7 cellular contexts compared by ENCODE assay signal in genomic region chr2:156340818-156341481, GRCh38. TPM values are rescaled to one million over a fixed set of nuclear protein-coding genes. Genes with fewer than 3 reads are reported as not detected.
DNase-seq lines count a peak whose midpoint lies in the region; ATAC-seq, FAIRE-seq and TF ChIP-seq lines count a peak whose summit lies in the region.

No MANE protein-coding gene starts in this region.

- peak overlapping the region; percentile 85 for H3K4me2 ChIP-seq in HCT116 (ENCODE audit: low read length)
- peak overlapping the region; percentile 100 for H3K4me2 ChIP-seq in keratinocyte (ENCODE audit: control insufficient read depth, extremely low read depth, insufficient read depth, low read depth, low read length)

- H3K27me3 Mint-ChIP-seq in stimulated activated naive B cell treated with anti-CD40 and anti-IgM and Interleukin-4, amounts not matched to agents 10 μg/mL and 1 μg/mL and 100 μg/mL, for 72 hours = no peaks in the 10 kb centered on the region

- no peaks in the 10 kb centered on the region for H3K9me1 ChIP-seq in keratinocyte (ENCODE audit: control insufficient read depth, extremely low read depth, insufficient read depth, low read length)

- dilution Hi-C loops in keratinocyte (cut with MboI; ENCODE audit: extremely low pct_ligation_motif_present, low sequenced_read_pairs) = no loop called here

- no peaks in the 10 kb centered on the region for H4K20me1 ChIP-seq in HCT116 (ENCODE audit: insufficient read depth)
- no peaks in the 10 kb centered on the region for H4K20me1 ChIP-seq in keratinocyte (ENCODE audit: control insufficient read depth, extremely low read depth, insufficient read depth, low read length)

- H3K9me3 ChIP-seq in HCT116 (ENCODE audit: control insufficient read depth in 1 of 2, insufficient read depth in 1 of 2, low read depth in 1 of 2, low read length in 2 of 2) (no peaks in the 10 kb centered on the region), ascending aorta (no peaks in the 10 kb centered on the region), keratinocyte (ENCODE audit: control insufficient read depth, low read depth, low read length) (no peaks in the 10 kb centered on the region)

- peak; percentile 75 for DNase-seq in GM12865 (ENCODE audit: low read depth)
- no peak for DNase-seq in HCT116 (ENCODE audit: low read depth, low spot score)
- peak; percentile 64 for DNase-seq in NCI-H774 (lab: John Stamatoyannopoulos, UW)
- DNase-seq in ascending aorta (ENCODE audit: low spot score in 2 of 2) = peak in 1 of 2 donors; percentile 67
- DNase-seq in keratinocyte (ENCODE audit: low read depth, low spot score) = no peak
- no peak for DNase-seq in stimulated activated naive B cell treated with anti-CD40 and anti-IgM and Interleukin-4, amounts not matched to agents 10 μg/mL and 1 μg/mL and 100 μg/mL, for 72 hours
- no peak for DNase-seq in middle frontal gyrus (ENCODE audit: extremely low spot score, low spot score)

- RAD21 ChIA-PET in HCT116 (lab: Charles Lee; ENCODE audit: low non-redundant PET in 1 of 2, low total read pairs in 2 of 2, uncharacterized antibody in 2 of 2, unreplicated experiment in 2 of 2) = interaction anchor here in 1 of 2 experiments (0.7 kb wide), 1 partner anchor 59 kb away, joined by 4 read pairs; no protein-coding TSS in a partner anchor

- peak overlapping the region; percentile 99 for H3K27ac ChIP-seq in HCT116 (ENCODE audit: low read depth, low read length)
- peak overlapping the region; percentile 100 for H3K27ac ChIP-seq in ascending aorta
- peak overlapping the region; percentile 96 for H3K27ac ChIP-seq in keratinocyte (ENCODE audit: control insufficient read depth, insufficient read depth, low read length)

- intact Hi-C loops in HCT116 (cut with micrococcal nuclease) = loop anchor here (1.0 kb wide), 1 partner anchor 57 kb away; no protein-coding TSS in a partner anchor
- intact Hi-C loops in ascending aorta (cut with DNase I) = loop anchor here (5.0 kb wide), 2 partner anchors 246 to 831 kb away; no protein-coding TSS in a partner anchor

- H3K4me3 Mint-ChIP-seq in stimulated activated naive B cell treated with anti-CD40 and anti-IgM and Interleukin-4, amounts not matched to agents 10 μg/mL and 1 μg/mL and 100 μg/mL, for 72 hours = peak overlapping the region; percentile 97 to 100

- peak; percentile 23 for FAIRE-seq in keratinocyte (lab: Jason Lieb, UNC)

- peaks cover 5 to 10% of the 10 kb centered on the region in 2 donors for H3K4me1 Mint-ChIP-seq in stimulated activated naive B cell treated with anti-CD40 and anti-IgM and Interleukin-4, amounts not matched to agents 10 μg/mL and 1 μg/mL and 100 μg/mL, for 72 hours

- H3K9ac ChIP-seq in HCT116 (ENCODE audit: low read length) (peak overlapping the region; percentile 91), keratinocyte (ENCODE audit: control insufficient read depth, extremely low read depth, insufficient read depth, low read length) (peak overlapping the region; percentile 98)

- TF ChIP-seq POLR2A in HCT116 (IDR thresholded peaks at IDR 0.05; ENCODE audit: borderline replicate concordance, extremely low read depth, insufficient read depth, insufficient read length) = peak; percentile 73

- peak; percentile 7; the same call in 1 of the 2 replicates for ATAC-seq in HCT116
- peak; percentile 12 to 16 for ATAC-seq in stimulated activated naive B cell treated with anti-CD40 and anti-IgM and Interleukin-4, amounts not matched to agents 10 μg/mL and 1 μg/mL and 100 μg/mL, for 72 hours (replicated peaks)

- BruUV-seq in HCT116 (replicated peaks; lab: Mats Ljungman, UMichigan) = TSS peak; percentile 69

- H2AFZ ChIP-seq in HCT116 (ENCODE audit: low read depth, low read length, poor library complexity, severe bottlenecking) (no peak overlapping the region), keratinocyte (ENCODE audit: control insufficient read depth, low read length) (peak overlapping the region; percentile 87)

- CTCF ChIA-PET in HCT116 (lab: Charles Lee) = interaction anchor here (1.2 kb wide), 1 partner anchor 230 kb away, joined by 3 read pairs; no protein-coding TSS in a partner anchor

- no peaks in the 10 kb centered on the region for H3K9me2 ChIP-seq in HCT116 (ENCODE audit: insufficient read depth)

- peak overlapping the region; percentile 100 for H3K27ac Mint-ChIP-seq in stimulated activated naive B cell treated with anti-CD40 and anti-IgM and Interleukin-4, amounts not matched to agents 10 μg/mL and 1 μg/mL and 100 μg/mL, for 72 hours

- peaks cover 74 to 89% of the 10 kb centered on the region in 2 experiments for H3K4me1 ChIP-seq in HCT116 (ENCODE audit: control insufficient read depth in 1 of 2, insufficient read depth in 2 of 2, low read length in 2 of 2)
- peaks cover 0 to 11% of the 10 kb centered on the region in 2 donors for H3K4me1 ChIP-seq in ascending aorta
- peaks cover 18% of the 10 kb centered on the region for H3K4me1 ChIP-seq in keratinocyte (ENCODE audit: control insufficient read depth, extremely low read depth, insufficient read depth, low read length)

- no peaks in the 10 kb centered on the region for H3K9me3 Mint-ChIP-seq in stimulated activated naive B cell treated with anti-CD40 and anti-IgM and Interleukin-4, amounts not matched to agents 10 μg/mL and 1 μg/mL and 100 μg/mL, for 72 hours

- no peaks in the 10 kb centered on the region for H3K27me3 ChIP-seq in HCT116 (ENCODE audit: insufficient read depth, low read length)
- H3K27me3 ChIP-seq in ascending aorta = no peaks in the 10 kb centered on the region
- no peaks in the 10 kb centered on the region for H3K27me3 ChIP-seq in keratinocyte (ENCODE audit: control insufficient read depth, extremely low read depth, insufficient read depth, low read length)

- no peaks in the 10 kb centered on the region for H3K36me3 Mint-ChIP-seq in stimulated activated naive B cell treated with anti-CD40 and anti-IgM and Interleukin-4, amounts not matched to agents 10 μg/mL and 1 μg/mL and 100 μg/mL, for 72 hours

- no peak for TF ChIP-seq CTCF in GM12865 (IDR thresholded peaks at IDR 0.05; ENCODE audit: insufficient read depth, low read depth, low read length, missing control alignments)
- no peak for TF ChIP-seq CTCF in HCT116 (IDR thresholded peaks at IDR 0.05 in 2 of 3, conservative IDR thresholded peaks at IDR 0.05 in 1 of 3; ENCODE audit: borderline replicate concordance in 1 of 3, insufficient read depth in 1 of 3, low read depth in 2 of 3, low read length in 2 of 3)
- no peak for TF ChIP-seq CTCF in ascending aorta (IDR thresholded peaks at IDR 0.05)
- TF ChIP-seq CTCF in keratinocyte (optimal IDR thresholded peaks at IDR 0.05 in 1 of 3, IDR thresholded peaks at IDR 0.05 in 1 of 3, conservative IDR thresholded peaks at IDR 0.05 in 1 of 3; ENCODE audit: extremely low read depth in 1 of 3, insufficient read depth in 2 of 3, low read length in 3 of 3) = no peak

- H3K79me2 ChIP-seq in HCT116 (ENCODE audit: insufficient read depth, low read length) = peaks cover 25% of the 10 kb centered on the region
- H3K79me2 ChIP-seq in keratinocyte (ENCODE audit: control insufficient read depth, insufficient read depth, low read length) = no peaks in the 10 kb centered on the region

- TF ChIP-seq RAD21 in HCT116 (IDR thresholded peaks at IDR 0.05; ENCODE audit: low read depth) = no peak

- no peaks in the 10 kb centered on the region for H3K36me3 ChIP-seq in HCT116 (ENCODE audit: control insufficient read depth in 1 of 2, insufficient read depth in 2 of 2, low read length in 2 of 2)
- no peaks in the 10 kb centered on the region for H3K36me3 ChIP-seq in ascending aorta
- no peaks in the 10 kb centered on the region for H3K36me3 ChIP-seq in keratinocyte (ENCODE audit: control insufficient read depth in 2 of 2, extremely low read depth in 1 of 2, insufficient read depth in 2 of 2, low read length in 2 of 2)

- H3K4me3 ChIP-seq in GM12865 (ENCODE audit: low read depth, low read length) = peak overlapping the region; percentile 99
- H3K4me3 ChIP-seq in HCT116 (replicated peaks in 1 of 2; ENCODE audit: low read depth in 1 of 2, low read length in 2 of 2) = peak overlapping the region; percentile 71 to 77
- peak overlapping the region; percentile 94 to 97 for H3K4me3 ChIP-seq in ascending aorta
- H3K4me3 ChIP-seq in keratinocyte (ENCODE audit: control insufficient read depth in 2 of 3, extremely low read depth in 1 of 3, insufficient read depth in 2 of 3, low read depth in 1 of 3, low read length in 3 of 3) = peak overlapping the region; percentile 88 to 92 (median 88)

- POLR2A ChIA-PET in HCT116 (lab: Charles Lee) = interaction anchor here (1.0 to 2.3 kb wide), 3 partner anchors 20 to 95 kb away, joined by 3 to 15 read pairs (median 4); no protein-coding TSS in a partner anchor

TF ChIP-seq in HCT116, 20 proteins besides CTCF, POLR2A, EP300 and RAD21:
- TF ChIP-seq ZFX (IDR thresholded peaks at IDR 0.05) (no peak), EZH2phosphoT487 (IDR thresholded peaks at IDR 0.05; ENCODE audit: borderline replicate concordance) (no peak)

RNA-seq across cellular contexts. Expression of gene NR4A2, which starts 8.4 kb away (rescaled TPM):
- total RNA-seq in HCT116 (2021; ENCODE audit: unreplicated experiment) = 17.9 TPM
- polyA plus RNA-seq in HCT116 (2012) = 27.2 and 107 TPM in 2 replicates
- total RNA-seq in ascending aorta = 8.7 TPM
- polyA plus RNA-seq in keratinocyte = 0.15 to 4.5 TPM (median 3.0 TPM) in 3 replicates
- polyA plus RNA-seq in keratinocyte (2011; ENCODE audit: low read depth) = 1.3 TPM
- 1.3 and 1.7 TPM in 2 replicates for polyA plus RNA-seq in keratinocyte (2011; cell fraction: cytosol; rRNA removed)
- 37.4 and 49.8 TPM in 2 replicates for polyA plus RNA-seq in keratinocyte (2011; cell fraction: nucleus; rRNA removed)
- 0.24 and 1.8 TPM in 2 replicates for polyA plus RNA-seq in keratinocyte (2012; ENCODE audit: low replicate concordance)
- 0.43 to 10.5 TPM (median 7.9 TPM) in 3 replicates for polyA minus RNA-seq in keratinocyte
- polyA minus RNA-seq in keratinocyte (2011; cell fraction: cytosol; rRNA and poly(A)+ RNA removed) = 1.5 TPM
- 22.5 and 23.8 TPM in 2 replicates for polyA minus RNA-seq in keratinocyte (2011; cell fraction: nucleus; rRNA and poly(A)+ RNA removed)

Comparison
In these comparisons a context has a peak if more than half of its experiments do, and no peak if none do; other contexts are left out.
1. DNase-seq: peak in GM12865 (single experiment) and NCI-H774 (single experiment); none in HCT116 (single experiment), keratinocyte (single experiment), stimulated activated naive B cell treated with anti-CD40 and anti-IgM and Interleukin-4, amounts not matched to agents 10 μg/mL and 1 μg/mL and 100 μg/mL, for 72 hours (single experiment) and middle frontal gyrus (single experiment).
2. Peak in every context shown above with its lines, with median percentiles within 50 percentile points of each other: H3K4me3 ChIP-seq and H3K27ac ChIP-seq.